In the genomic region with DNA sequence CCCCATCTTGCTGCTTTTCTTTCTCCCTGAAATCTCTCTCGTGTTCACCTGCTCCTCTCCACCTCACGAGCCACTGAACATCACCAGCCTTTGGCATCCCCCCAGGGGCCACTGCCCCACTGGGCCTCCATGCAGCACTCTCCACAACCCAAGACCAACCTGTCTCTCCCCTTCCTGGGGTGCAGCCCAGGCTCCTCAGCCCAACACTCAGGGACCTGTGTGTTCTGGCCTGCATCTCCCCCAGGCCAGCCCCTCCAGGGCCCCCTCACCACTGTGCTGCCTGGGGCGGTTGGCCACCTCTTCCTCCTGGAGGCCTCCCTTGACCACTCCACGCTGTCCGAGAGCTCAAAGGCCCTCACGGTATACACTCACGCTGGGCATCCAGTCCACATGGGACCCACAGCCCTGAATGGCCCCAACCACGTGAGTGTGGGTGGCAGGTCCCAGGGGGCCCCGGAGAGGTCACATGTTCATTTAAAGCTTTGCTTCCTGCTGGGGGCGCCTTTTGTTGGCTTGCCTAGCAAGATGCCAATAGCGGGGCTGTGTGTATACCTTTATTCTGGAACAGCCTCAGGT, we compare ENCODE assay signal across 1 cellular context.
TF ChIP-seq lines count a peak whose summit lies in the region.

No MANE protein-coding gene starts in this region.

TF ChIP-seq in SK-N-SH, 30 proteins besides CTCF, POLR2A, EP300 and RAD21 (continued from another document):
- TF ChIP-seq USF1 (IDR thresholded peaks at IDR 0.05; ENCODE audit: borderline replicate concordance, low read depth) (no peak), CHD2 (IDR thresholded peaks at IDR 0.05; ENCODE audit: low read length, partially characterized antibody) (no peak)
